In genomic region chr10:114879541-114880158, GRCh38 we compare ENCODE assay signal across 8 cellular contexts. TPM values are rescaled to one million over a fixed set of nuclear protein-coding genes. Genes with fewer than 3 reads are reported as not detected.
A peak's percentile ranks its signal among the peaks of the same experiment; 100 is the strongest.
DNase-seq lines count a peak whose midpoint lies in the region; ATAC-seq, FAIRE-seq and TF ChIP-seq lines count a peak whose summit lies in the region.

No MANE protein-coding gene starts in this region.

- TF ChIP-seq POLR2A in heart left ventricle (IDR thresholded peaks at IDR 0.05) (no peak), testis (IDR thresholded peaks at IDR 0.05) (no peak)

- H3K27ac ChIP-seq in heart left ventricle (no peak overlapping the region), kidney (ENCODE audit: low read depth in 2 of 2, low read length in 2 of 2) (no peak overlapping the region), testis (no peak overlapping the region)

- intact Hi-C loops in heart left ventricle (cut with DNase I), result loop anchor here in 5 of 10 donors (2.0 to 5.0 kb wide), 2 partner anchors 248 to 249 kb away; no protein-coding TSS in a partner anchor
- intact Hi-C loops in cardiac septum (cut with DNase I), result loop anchor here (10.0 kb wide), 1 partner anchor 215 kb away; the partner anchor contains the start of gene ATRNL1
- intact Hi-C loops in kidney (cut with DNase I), result loop anchor here (10.0 kb wide), 1 partner anchor 245 kb away; no protein-coding TSS in a partner anchor
- intact Hi-C loops in testis (cut with DNase I; ENCODE audit: low total_unique reads), result loop anchor here (10.0 kb wide), 1 partner anchor 245 kb away; no protein-coding TSS in a partner anchor

- H3K9ac ChIP-seq in kidney (ENCODE audit: low read length in 2 of 2), result no peak overlapping the region

- no peaks in the 10 kb centered on the region for H3K27me3 ChIP-seq in heart left ventricle
- no peaks in the 10 kb centered on the region for H3K27me3 ChIP-seq in testis

- TF ChIP-seq CTCF in heart left ventricle (IDR thresholded peaks at IDR 0.05) (peak; percentile 31 to 65 (median 52)), kidney (IDR thresholded peaks at IDR 0.05; ENCODE audit: borderline replicate concordance, extremely low read depth, insufficient read depth) (peak; percentile 48), testis (IDR thresholded peaks at IDR 0.05) (peak in 2 of 3 experiments; percentile 20 to 33)

- H3K9me3 ChIP-seq in heart left ventricle (no peaks in the 10 kb centered on the region), kidney (ENCODE audit: control insufficient read depth in 1 of 2, low read length in 2 of 2) (no peaks in the 10 kb centered on the region), testis (no peaks in the 10 kb centered on the region)

- peak overlapping the region in 1 of 12 donors; percentile 29 for H3K4me3 ChIP-seq in heart left ventricle
- H3K4me3 ChIP-seq in kidney (ENCODE audit: low read length in 2 of 2), result peak overlapping the region in 1 of 2 donors; percentile 17
- H3K4me3 ChIP-seq in testis, result no peak overlapping the region

- peaks cover 0 to 32% (median 0%) of the 10 kb centered on the region in 12 donors for H3K4me1 ChIP-seq in heart left ventricle
- H3K4me1 ChIP-seq in kidney (ENCODE audit: control insufficient read depth in 1 of 2, insufficient read depth in 1 of 2, low read depth in 1 of 2, low read length in 2 of 2), result no peaks in the 10 kb centered on the region
- peaks cover 6% of the 10 kb centered on the region for H3K4me1 ChIP-seq in testis

- DNase-seq in heart left ventricle, result peak in 2 of 5 donors; percentile 25 to 27
- DNase-seq in cardiac septum (ENCODE audit: low spot score), result no peak
- peak; percentile 35 for DNase-seq in NCI-H69 (lab: John Stamatoyannopoulos, UW)
- peak; percentile 77 for DNase-seq in activated effector memory CD4-positive, alpha-beta T cell treated with anti-CD3 and anti-CD28 coated beads, Interleukin-2, amount 50 U/mL, for 16 hours
- no peak for DNase-seq in kidney
- DNase-seq in testis, result peak; percentile 46
- no peak for DNase-seq in epidermal melanocyte (ENCODE audit: insufficient read length, low spot score)

- WGBS in heart left ventricle, 4 donors, result 30 to 37% (median 31%) methylated on average over 13 of the region's 13 CpGs
- WGBS in testis, 2 donors, result 77 to 83% methylated on average over 13 of the region's 13 CpGs

- H3K36me3 ChIP-seq in heart left ventricle, result no peaks in the 10 kb centered on the region
- no peaks in the 10 kb centered on the region for H3K36me3 ChIP-seq in kidney (ENCODE audit: control insufficient read depth in 1 of 2, insufficient read depth in 2 of 2, low read length in 2 of 2)
- H3K36me3 ChIP-seq in testis (ENCODE audit: low read depth, missing control alignments), result no peaks in the 10 kb centered on the region

- ATAC-seq in heart left ventricle (peak in 1 of 4 donors; percentile 47), HG02610 (IDR thresholded peaks at IDR 0.05; ENCODE audit: unreplicated experiment) (peak; percentile 66)

- no peak for FAIRE-seq in kidney (lab: Jason Lieb, UNC)

RNA-seq across cellular contexts. Expression of gene FHIP2A, which starts 58.1 kb away (rescaled TPM):
- 10 to 100 TPM; 18.1 to 34.9 (median 28.7) TPM for total RNA-seq in heart left ventricle
- 1 to 10 TPM; 4.8 to 9.0 TPM for polyA plus RNA-seq in heart left ventricle
- total RNA-seq in cardiac septum, result 26.5 TPM
- total RNA-seq in kidney, result 26.2 TPM
- polyA plus RNA-seq in kidney (ENCODE audit: insufficient read depth, low read depth, low replicate concordance), result 5.2 TPM
- 10 to 100 TPM; 30.3 to 39.8 TPM for total RNA-seq in testis
- polyA plus RNA-seq in testis (ENCODE audit: insufficient read depth, low read depth, low replicate concordance), result 44.8 TPM

RNA-seq across cellular contexts. Expression of gene TRUB1, which starts 58.3 kb away (rescaled TPM):
- total RNA-seq in heart left ventricle, result 10 to 100 TPM; 10.0 to 31.7 (median 19.0) TPM
- polyA plus RNA-seq in heart left ventricle, result 1 to 10 TPM; 4.9 to 7.4 TPM
- 24.3 TPM for total RNA-seq in cardiac septum
- 17.1 TPM for total RNA-seq in kidney
- polyA plus RNA-seq in kidney (ENCODE audit: insufficient read depth, low read depth, low replicate concordance), result 11.5 TPM
- 10 to 100 TPM; 43.5 to 44.5 TPM for total RNA-seq in testis
- polyA plus RNA-seq in testis (ENCODE audit: insufficient read depth, low read depth, low replicate concordance), result 33.5 TPM

Comparison
In these comparisons a context has a peak if more than half of its experiments do, and no peak if none do; other contexts are left out.
1. DNase-seq: peak in NCI-H69 (single experiment), activated effector memory CD4-positive, alpha-beta T cell treated with anti-CD3 and anti-CD28 coated beads, Interleukin-2, amount 50 U/mL, for 16 hours (single experiment) and testis (single experiment); none in cardiac septum (single experiment), kidney (single experiment) and epidermal melanocyte (single experiment).
2. Peak in every context shown above with its lines, with median percentiles within 50 percentile points of each other: CTCF ChIP-seq.